In genomic region chr14:24093901-24094838, GRCh38 we compare ENCODE assay signal across 8 cellular contexts. TPM values are rescaled to one million over a fixed set of nuclear protein-coding genes. Genes with fewer than 3 reads are reported as not detected.
DNase-seq lines count a peak whose midpoint lies in the region; ATAC-seq and TF ChIP-seq lines count a peak whose summit lies in the region.

TSS of gene PCK2 (plus strand) at chr14:24094311. CDS start at chr14:24094406, 95 bp downstream.

- peak within 1 kb of the TSS; percentile 60 for H3K9ac ChIP-seq in neural cell (ENCODE audit: low read length)
- H3K9ac ChIP-seq in stomach smooth muscle (ENCODE audit: low read length in 2 of 2): peak within 1 kb of the TSS; percentile 68 to 80

- no peaks in the 10 kb centered on the region for H3K9me2 ChIP-seq in neural cell (ENCODE audit: insufficient read depth, low read length)

- no peaks in the 10 kb centered on the region for H3K79me2 ChIP-seq in neural cell (replicated peaks; ENCODE audit: insufficient read depth, low read length)

- TF ChIP-seq CTCF in RWPE2 (IDR thresholded peaks at IDR 0.05; ENCODE audit: poor library complexity, severe bottlenecking) (no peak), neural cell (IDR thresholded peaks at IDR 0.05; ENCODE audit: poor library complexity, severe bottlenecking) (peak; percentile 44)

- peak; percentile 18 for TF ChIP-seq RAD21 in neural cell (conservative IDR thresholded peaks at IDR 0.05)

- TF ChIP-seq EP300 in neural cell (conservative IDR thresholded peaks at IDR 0.05; ENCODE audit: poor library complexity, severe bottlenecking): no peak

- H3K4me2 ChIP-seq in neural cell (ENCODE audit: low read length): no peak within 1 kb of the TSS

- H2AFZ ChIP-seq in neural cell (ENCODE audit: low read depth, low read length): peak within 1 kb of the TSS; percentile 40

- H3K27me3 ChIP-seq in RWPE2 (ENCODE audit: insufficient read depth, poor library complexity, severe bottlenecking) (no peaks in the 10 kb centered on the region), neural cell (ENCODE audit: insufficient read depth, low read depth, low read length) (peaks cover 16% of the 10 kb centered on the region), stomach smooth muscle (ENCODE audit: control insufficient read depth in 1 of 2, insufficient read depth in 2 of 2, low read length in 2 of 2) (no peaks in the 10 kb centered on the region)

- H3K36me3 ChIP-seq in RWPE2 (ENCODE audit: low read depth) (peaks cover 36% of the 10 kb centered on the region), neural cell (ENCODE audit: insufficient read depth, low read length) (no peaks in the 10 kb centered on the region), stomach smooth muscle (ENCODE audit: control insufficient read depth in 2 of 2, insufficient read depth in 2 of 2, low read length in 2 of 2) (no peaks in the 10 kb centered on the region)

- ATAC-seq in GM21786 (IDR thresholded peaks at IDR 0.05; ENCODE audit: unreplicated experiment) (peak; percentile 51), RWPE2 (ENCODE audit: low read depth) (peak; percentile 91)

- H4K20me1 ChIP-seq in neural cell (ENCODE audit: insufficient read depth): no peaks in the 10 kb centered on the region

- H3K4me3 ChIP-seq in RWPE2 (ENCODE audit: severe bottlenecking) (peak within 1 kb of the TSS; percentile 88), neural cell (ENCODE audit: low read length) (peak within 1 kb of the TSS; percentile 73), stomach smooth muscle (ENCODE audit: low read length in 2 of 2) (peak within 1 kb of the TSS; percentile 82 to 84)

- H3K4me1 ChIP-seq in RWPE2 (ENCODE audit: insufficient read depth, poor library complexity, severe bottlenecking) (peaks cover 15% of the 10 kb centered on the region), stomach smooth muscle (ENCODE audit: control insufficient read depth, insufficient read depth, low read length) (peaks cover 19% of the 10 kb centered on the region)

- H3K27ac ChIP-seq in RWPE2 (ENCODE audit: poor library complexity, severe bottlenecking) (peak within 1 kb of the TSS; percentile 55), neural cell (ENCODE audit: low read length) (peak within 1 kb of the TSS; percentile 20), stomach smooth muscle (ENCODE audit: low read length) (peak within 1 kb of the TSS; percentile 70)

- H3F3A ChIP-seq in neural cell (ENCODE audit: insufficient read depth, low read length, poor library complexity, severe bottlenecking): no peaks in the 10 kb centered on the region

- H3K9me3 ChIP-seq in RWPE2 (ENCODE audit: severe bottlenecking) (no peaks in the 10 kb centered on the region), neural cell (ENCODE audit: low read length) (no peaks in the 10 kb centered on the region), stomach smooth muscle (ENCODE audit: control insufficient read depth in 2 of 2, low read length in 2 of 2) (no peaks in the 10 kb centered on the region)

- DNase-seq in DMS153 (lab: John Stamatoyannopoulos, UW): peak; percentile 91
- DNase-seq in Kasumi-1 (lab: John Stamatoyannopoulos, UW): peak; percentile 92 to 96
- DNase-seq in RWPE2 (ENCODE audit: low spot score): peak; percentile 99
- peak; percentile 89 for DNase-seq in activated T-helper 9 cell treated with anti-CD3 and anti-CD28 coated beads, Interleukin-2, amount 50 U/mL, for 16 hours (ENCODE audit: low read depth)
- DNase-seq in fibroblast of the conjunctiva (ENCODE audit: low read depth): peak; percentile 96

TF ChIP-seq in neural cell, 6 proteins besides CTCF, POLR2A, EP300 and RAD21:
- no peak for TF ChIP-seq TAF1 (IDR thresholded peaks at IDR 0.05; ENCODE audit: low read depth)
- peak; percentile 24 for TF ChIP-seq MXI1 (conservative IDR thresholded peaks at IDR 0.05; ENCODE audit: poor library complexity, severe bottlenecking)
- TF ChIP-seq SMC3 (conservative IDR thresholded peaks at IDR 0.05; ENCODE audit: poor library complexity): peak; percentile 43
- TF ChIP-seq EZH2 (IDR thresholded peaks at IDR 0.05; ENCODE audit: borderline replicate concordance, insufficient read depth, low read length, poor library complexity, severe bottlenecking): no peak
- TF ChIP-seq POLR2AphosphoS5 (IDR thresholded peaks at IDR 0.05): no peak
- TF ChIP-seq REST (IDR thresholded peaks at IDR 0.05; ENCODE audit: borderline replicate concordance): peak; percentile 36
TF ChIP-seq in neural cell: peak in this region for 3.

RNA-seq across cellular contexts. Expression of gene PCK2, which starts in this region (rescaled TPM):
- 0.20 and 1.2 TPM in 2 replicates for polyA plus RNA-seq in neural cell
- 0.35 and 0.49 TPM in 2 replicates for polyA minus RNA-seq in neural cell

Comparison
In these comparisons a context has a peak if more than half of its experiments do, and no peak if none do; other contexts are left out.
1. Peak in every context shown above with its lines: DNase-seq, ATAC-seq, H3K4me3 ChIP-seq and H3K27ac ChIP-seq.
2. H3K27ac ChIP-seq: peak in every context shown above with its lines; median percentile 70 in stomach smooth muscle; 55 in RWPE2; 20 in neural cell.